ENCODE assay signal across 18 cellular contexts in the genomic region with DNA sequence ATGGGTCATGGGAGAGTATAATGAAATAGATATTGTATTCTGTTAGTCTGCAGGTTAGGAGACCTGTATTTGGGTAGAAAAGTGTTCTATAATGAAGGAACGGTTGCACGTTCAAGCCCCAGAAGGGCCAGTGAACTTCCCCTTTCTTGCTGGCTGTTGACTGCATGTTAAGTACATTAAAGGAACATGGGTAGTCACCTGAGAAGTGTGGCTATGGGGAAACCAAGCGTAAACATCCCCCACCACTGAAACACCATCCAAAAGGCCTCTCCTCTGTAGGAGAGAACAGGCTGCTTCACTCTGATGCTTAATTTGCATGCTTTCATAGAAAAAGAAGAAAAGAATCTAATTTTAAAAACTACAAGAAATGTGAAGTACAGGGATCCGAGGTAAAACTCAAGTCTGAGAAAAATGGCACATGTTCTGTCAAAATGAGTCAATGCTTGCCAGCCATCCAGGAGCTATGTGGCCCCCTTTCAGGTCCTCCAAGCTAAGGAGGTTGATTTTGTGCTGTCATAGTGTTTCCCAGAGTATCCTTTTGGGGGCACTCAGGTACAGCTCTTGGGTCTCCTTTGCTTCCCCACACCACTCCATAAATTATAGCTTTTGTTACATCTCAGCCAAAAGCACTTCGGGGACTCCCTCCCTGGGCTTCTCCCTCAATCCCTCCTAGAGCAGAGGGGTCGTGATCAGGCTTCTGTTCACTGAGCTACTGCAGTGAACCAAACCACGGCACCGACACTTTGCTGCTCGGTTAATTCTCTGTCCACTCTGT.
A peak's percentile ranks its signal among the peaks of the same experiment; 100 is the strongest.
DNase-seq lines count a peak whose midpoint lies in the region; ATAC-seq, FAIRE-seq and TF ChIP-seq lines count a peak whose summit lies in the region.
"Had no signal": no experiment of that assay in that cellular context is flagged by ENCODE, and none has a peak within 500 bp of the region (broad histone marks: within the 10 kb centered on the region; RNA-seq: fewer than 3 reads in every experiment).

No MANE protein-coding gene starts in this region.

- no peak overlapping the region for H3K4me2 ChIP-seq in keratinocyte (ENCODE audit: control insufficient read depth, extremely low read depth, insufficient read depth, low read depth, low read length)

- no peaks in the 10 kb centered on the region for H3K36me3 ChIP-seq in BE2C
- H3K36me3 ChIP-seq in keratinocyte (ENCODE audit: control insufficient read depth in 2 of 2, extremely low read depth in 1 of 2, insufficient read depth in 2 of 2, low read length in 2 of 2) = no peaks in the 10 kb centered on the region

- dilution Hi-C loops in keratinocyte (cut with MboI; ENCODE audit: extremely low pct_ligation_motif_present, low sequenced_read_pairs) = no loop called here

- no peaks in the 10 kb centered on the region for H3K27me3 ChIP-seq in BE2C
- no peaks in the 10 kb centered on the region for H3K27me3 ChIP-seq in keratinocyte (ENCODE audit: control insufficient read depth, extremely low read depth, insufficient read depth, low read length)
- H3K27me3 ChIP-seq: heart right ventricle had no signal

- H3K9me1 ChIP-seq in keratinocyte (ENCODE audit: control insufficient read depth, extremely low read depth, insufficient read depth, low read length) = no peaks in the 10 kb centered on the region

- H4K20me1 ChIP-seq in keratinocyte (ENCODE audit: control insufficient read depth, extremely low read depth, insufficient read depth, low read length) = no peaks in the 10 kb centered on the region

- no peak for ATAC-seq in HG03460 (IDR thresholded peaks at IDR 0.05; ENCODE audit: unreplicated experiment)
- ATAC-seq in HG03108 (IDR thresholded peaks at IDR 0.05; ENCODE audit: unreplicated experiment) = no peak
- ATAC-seq: heart right ventricle, sciatic nerve had no signal

- FAIRE-seq in keratinocyte (lab: Jason Lieb, UNC) = no peak

- TF ChIP-seq CTCF in BE2C (IDR thresholded peaks at IDR 0.05; ENCODE audit: low read depth, low read length) = peak; percentile 47
- TF ChIP-seq CTCF in GM12875 (IDR thresholded peaks at IDR 0.05; ENCODE audit: borderline replicate concordance, insufficient read depth, low read depth, low read length) = 0 out of 2 replicates have a peak, but pooled peaks have one; percentile 11
- TF ChIP-seq CTCF in keratinocyte (optimal IDR thresholded peaks at IDR 0.05 in 1 of 3, IDR thresholded peaks at IDR 0.05 in 1 of 3, conservative IDR thresholded peaks at IDR 0.05 in 1 of 3; ENCODE audit: extremely low read depth in 1 of 3, insufficient read depth in 2 of 3, low read length in 3 of 3) = peak in 2 of 3 experiments; percentile 14 to 15

- no peak overlapping the region for H3K9ac ChIP-seq in keratinocyte (ENCODE audit: control insufficient read depth, extremely low read depth, insufficient read depth, low read length)

- no peaks in the 10 kb centered on the region for H3K79me2 ChIP-seq in keratinocyte (ENCODE audit: control insufficient read depth, insufficient read depth, low read length)

- H3K4me3 ChIP-seq in BE2C (ENCODE audit: low read depth, low read length) = no peak overlapping the region
- no peak overlapping the region for H3K4me3 ChIP-seq in GM12875 (ENCODE audit: low read depth, low read length)
- no peak overlapping the region for H3K4me3 ChIP-seq in keratinocyte (ENCODE audit: control insufficient read depth in 2 of 3, extremely low read depth in 1 of 3, insufficient read depth in 2 of 3, low read depth in 1 of 3, low read length in 3 of 3)
- H3K4me3 ChIP-seq: heart right ventricle had no signal

- no peak overlapping the region for H2AFZ ChIP-seq in keratinocyte (ENCODE audit: control insufficient read depth, low read length)

- H3K4me1 ChIP-seq in BE2C (no peaks in the 10 kb centered on the region), keratinocyte (ENCODE audit: control insufficient read depth, extremely low read depth, insufficient read depth, low read length) (no peaks in the 10 kb centered on the region)
- H3K4me1 ChIP-seq: heart right ventricle had no signal

- peak; percentile 15 for DNase-seq in BE2C
- DNase-seq in NCI-H69 (lab: John Stamatoyannopoulos, UW) = peak; percentile 81
- DNase-seq in keratinocyte (ENCODE audit: low read depth, low spot score) = no peak
- no peak for DNase-seq in C1 segment of cervical spinal cord (lab: John Stamatoyannopoulos, UW)
- DNase-seq in OCI-M2 (lab: John Stamatoyannopoulos, UW; ENCODE audit: unreplicated experiment) = no peak
- DNase-seq: activated CD4-positive, CD25-positive, alpha-beta regulatory T cell treated with anti-CD3 and anti-CD28 coated beads, Interleukin-2, amount 50 U/mL, for 72 hours; activated effector memory CD4-positive, alpha-beta T cell treated with Interleukin-2 at 50 U/mL for 16 hours; amniotic stem cell; COR-L47; effector CD8-positive, alpha-beta T cell; heart right ventricle; kidney; midbrain; nucleus accumbens had no signal

- H3K9me3 ChIP-seq in BE2C (no peaks in the 10 kb centered on the region), keratinocyte (ENCODE audit: control insufficient read depth, low read depth, low read length) (no peaks in the 10 kb centered on the region)

- H3K27ac ChIP-seq in keratinocyte (ENCODE audit: control insufficient read depth, insufficient read depth, low read length) = no peak overlapping the region
- H3K27ac ChIP-seq: heart right ventricle had no signal

Comparison
In these comparisons a context has a peak if more than half of its experiments do, and no peak if none do; other contexts are left out.
1. DNase-seq: peak in BE2C (single experiment) and NCI-H69 (single experiment); none in keratinocyte (single experiment), C1 segment of cervical spinal cord (0 of 14) and OCI-M2 (single experiment).
2. Peak in every context shown above with its lines, with median percentiles within 50 percentile points of each other: CTCF ChIP-seq.